26 cellular contexts compared by ENCODE assay signal in genomic region chr4:181157647-181158046, GRCh38.
DNase-seq lines count a peak whose midpoint lies in the region; ATAC-seq and TF ChIP-seq lines count a peak whose summit lies in the region.
"Had no signal": no experiment of that assay in that cellular context is flagged by ENCODE, and none has a peak within 500 bp of the region (broad histone marks: within the 10 kb centered on the region; RNA-seq: fewer than 3 reads in every experiment).

No MANE protein-coding gene starts in this region.

- intact Hi-C loops in gastrocnemius medialis (cut with DNase I; ENCODE audit: low total_unique reads) = no loop called here

- no peaks in the 10 kb centered on the region for H3K9me3 ChIP-seq in gastrocnemius medialis
- H3K9me3 ChIP-seq: BE2C had no signal

- in situ Hi-C loops in SK-MEL-5 (cut with HindIII; ENCODE audit: low pct_unique_long_range_greater_than_20kb, low sequenced_read_pairs) = no loop called here
- in situ Hi-C loops in gastrocnemius medialis (cut with MboI; ENCODE audit: low sequenced_read_pairs in 4 of 4) = no loop called here

- no peak for TF ChIP-seq POLR2A in gastrocnemius medialis (IDR thresholded peaks at IDR 0.05)

- peak; percentile 46 to 94 for ATAC-seq in gastrocnemius medialis
- ATAC-seq: HCT116, HepG2 had no signal

- H3K27ac ChIP-seq in gastrocnemius medialis = no peak overlapping the region
- H3K27ac ChIP-seq: 22Rv1, HL-60, SK-N-MC had no signal

- H3K4me3 ChIP-seq in gastrocnemius medialis = no peak overlapping the region
- H3K4me3 ChIP-seq: SK-N-MC had no signal

- no peak for TF ChIP-seq CTCF in gastrocnemius medialis (IDR thresholded peaks at IDR 0.05 in 4 of 5, conservative IDR thresholded peaks at IDR 0.05 in 1 of 5)

- H3K36me3 ChIP-seq in gastrocnemius medialis = no peaks in the 10 kb centered on the region
- H3K36me3 ChIP-seq: BE2C had no signal

- no peaks in the 10 kb centered on the region for H3K27me3 ChIP-seq in gastrocnemius medialis
- H3K27me3 ChIP-seq: BE2C had no signal

- no peaks in the 10 kb centered on the region for H3K4me1 ChIP-seq in gastrocnemius medialis

- peak; percentile 9 for DNase-seq in DMS153 (lab: John Stamatoyannopoulos, UW)
- no peak for DNase-seq in DMS153 treated with DMSO at 0.1 percent for 48 hours (lab: John Stamatoyannopoulos, UW; ENCODE audit: unreplicated experiment)
- peak; percentile 12 for DNase-seq in NCI-H510A treated with DMSO at 0.1 percent for 48 hours (lab: John Stamatoyannopoulos, UW)
- no peak for DNase-seq in NCI-H510A (lab: John Stamatoyannopoulos, UW)
- peak; percentile 5 for DNase-seq in SK-MEL-5 (ENCODE audit: low read depth, low spot score)
- DNase-seq in gastrocnemius medialis = no peak
- no peak for DNase-seq in H4 (ENCODE audit: low spot score)
- no peak for DNase-seq in EL
- DNase-seq: ACHN, BE2C, Calu3, DMS79, GF-D8, Kasumi-1, MV-4-11, NCI-H1105 treated with DMSO at 0.1 percent for 48 hours, NCI-H1930, NCI-H2107, NCI-H446 treated with DMSO at 0.1 percent for 48 hours, NCI-H82, SHP77 treated with DMSO at 0.1 percent for 48 hours had no signal

Comparison
In these comparisons a context has a peak if more than half of its experiments do, and no peak if none do; other contexts are left out.
1. DNase-seq: peak in DMS153 (single experiment), NCI-H510A treated with DMSO at 0.1 percent for 48 hours (single experiment) and SK-MEL-5 (single experiment); none in DMS153 treated with DMSO at 0.1 percent for 48 hours (single experiment), NCI-H510A (single experiment), gastrocnemius medialis (0 of 2), H4 (single experiment) and EL (single experiment).